11 cellular contexts compared by ENCODE assay signal in genomic region chr12:57738142-57738474, GRCh38. TPM values are rescaled to one million over a fixed set of nuclear protein-coding genes. Genes with fewer than 3 reads are reported as not detected.
DNase-seq lines count a peak whose midpoint lies in the region; ATAC-seq and TF ChIP-seq lines count a peak whose summit lies in the region.
"Had no signal": no experiment of that assay in that cellular context is flagged by ENCODE, and none has a peak within 500 bp of the region (broad histone marks: within the 10 kb centered on the region; RNA-seq: fewer than 3 reads in every experiment).

No MANE protein-coding gene starts in this region.

- H3K27me3 ChIP-seq in iPS-20b (ENCODE audit: insufficient read depth, low read length): peaks cover 100% of the 10 kb centered on the region

- peak; percentile 57 for ATAC-seq in stimulated activated memory B cell treated with anti-CD40 and anti-IgM and Interleukin-4, amounts not matched to agents 10 μg/mL and 1 μg/mL and 100 μg/mL, for 72 hours

- no peaks in the 10 kb centered on the region for H3K9me3 ChIP-seq in HEK293 (ENCODE audit: control insufficient read depth, insufficient read depth, low read depth, low read length)
- no peaks in the 10 kb centered on the region for H3K9me3 ChIP-seq in iPS-20b (ENCODE audit: insufficient read depth, low read depth, low read length)

- no peak overlapping the region; the same call in 1 of the 2 replicates for H3K27ac ChIP-seq in HEK293 (ENCODE audit: extremely low read depth, low read depth, low read length)
- peak overlapping the region; percentile 80 for H3K27ac ChIP-seq in caudate nucleus (ENCODE audit: low read depth, low read length)
- H3K27ac ChIP-seq in iPS-20b (ENCODE audit: low read length): no peak overlapping the region

- no peaks in the 10 kb centered on the region for H3K27me3 Mint-ChIP-seq in stimulated activated memory B cell treated with anti-CD40 and anti-IgM and Interleukin-4, amounts not matched to agents 10 μg/mL and 1 μg/mL and 100 μg/mL, for 72 hours
- H3K27me3 Mint-ChIP-seq: activated CD4-positive, alpha-beta T cell treated with anti-CD3 and anti-CD28 coated beads, Interleukin-2, amount 10 ng/mL, durations not matched to agents 7 days and 5 days had no signal

- H3K4me3 ChIP-seq in HEK293 (ENCODE audit: low read depth, low read length) (peak overlapping the region; percentile 37), iPS-20b (ENCODE audit: low read length) (peak overlapping the region; percentile 37; the same call in 1 of the 2 replicates)

- POLR2A ChIA-PET in HEK293 (lab: Yijun Ruan, JAX): no interaction called here

- no peak overlapping the region for H3K4me3 Mint-ChIP-seq in stimulated activated memory B cell treated with anti-CD40 and anti-IgM and Interleukin-4, amounts not matched to agents 10 μg/mL and 1 μg/mL and 100 μg/mL, for 72 hours
- H3K4me3 Mint-ChIP-seq: activated CD4-positive, alpha-beta T cell treated with anti-CD3 and anti-CD28 coated beads, Interleukin-2, amount 10 ng/mL, durations not matched to agents 7 days and 5 days had no signal

- no peaks in the 10 kb centered on the region for H3K36me3 ChIP-seq in HEK293 (ENCODE audit: control insufficient read depth in 2 of 2, insufficient read depth in 1 of 2, low read length in 2 of 2)
- H3K36me3 ChIP-seq in iPS-20b (ENCODE audit: insufficient read depth, low read depth, low read length): no peaks in the 10 kb centered on the region

- DNase-seq in caudate nucleus (lab: John Stamatoyannopoulos, UW) (no peak), RPMI8226 (no peak), RKO (ENCODE audit: low spot score) (no peak), SIG-M5 (lab: John Stamatoyannopoulos, UW) (no peak), HT-29 (ENCODE audit: low spot score) (no peak)
- DNase-seq: activated CD4-positive, alpha-beta T cell treated with anti-CD3 and anti-CD28 coated beads, Interleukin-2, amount 10 ng/mL, durations not matched to agents 7 days and 5 days; activated gamma-delta T cell treated with Interleukin-2 at 50 U/mL for 16 hours; NCI-H1048 had no signal

- no peaks in the 10 kb centered on the region for H3K9me3 Mint-ChIP-seq in stimulated activated memory B cell treated with anti-CD40 and anti-IgM and Interleukin-4, amounts not matched to agents 10 μg/mL and 1 μg/mL and 100 μg/mL, for 72 hours
- H3K9me3 Mint-ChIP-seq: activated CD4-positive, alpha-beta T cell treated with anti-CD3 and anti-CD28 coated beads, Interleukin-2, amount 10 ng/mL, durations not matched to agents 7 days and 5 days had no signal

- H3K4me1 ChIP-seq in HEK293 (ENCODE audit: control insufficient read depth, insufficient read depth, low read length) (peaks cover 6% of the 10 kb centered on the region; the same call in 1 of the 2 replicates), iPS-20b (ENCODE audit: insufficient read depth, low read length) (peaks cover 3% of the 10 kb centered on the region; the same call in 1 of the 2 replicates)

- H3K27ac Mint-ChIP-seq in stimulated activated memory B cell treated with anti-CD40 and anti-IgM and Interleukin-4, amounts not matched to agents 10 μg/mL and 1 μg/mL and 100 μg/mL, for 72 hours: no peak overlapping the region
- H3K27ac Mint-ChIP-seq: activated CD4-positive, alpha-beta T cell treated with anti-CD3 and anti-CD28 coated beads, Interleukin-2, amount 10 ng/mL, durations not matched to agents 7 days and 5 days had no signal

- CTCF ChIA-PET in HEK293 (lab: Yijun Ruan, JAX): interaction anchor here (4.5 to 4.8 kb wide), 2 partner anchors 13 to 155 kb away, joined by 35 to 55 read pairs; no protein-coding TSS in a partner anchor

- H3K9ac ChIP-seq in iPS-20b (ENCODE audit: low read depth, low read length): no peak overlapping the region

- H3K36me3 Mint-ChIP-seq in stimulated activated memory B cell treated with anti-CD40 and anti-IgM and Interleukin-4, amounts not matched to agents 10 μg/mL and 1 μg/mL and 100 μg/mL, for 72 hours: peaks cover 29% of the 10 kb centered on the region

- H3K4me1 Mint-ChIP-seq in stimulated activated memory B cell treated with anti-CD40 and anti-IgM and Interleukin-4, amounts not matched to agents 10 μg/mL and 1 μg/mL and 100 μg/mL, for 72 hours: peaks cover 48% of the 10 kb centered on the region

- no peak for TF ChIP-seq CTCF in HEK293 (tag by site-specific recombination; IDR thresholded peaks at IDR 0.05)

TF ChIP-seq in HEK293, 187 proteins besides CTCF, POLR2A, EP300 and RAD21:
- TF ChIP-seq ZNF513 (tag by site-specific recombination; IDR thresholded peaks at IDR 0.05): no peak
- TF ChIP-seq ZNF76 (tag by site-specific recombination; IDR thresholded peaks at IDR 0.05; ENCODE audit: borderline replicate concordance, low read depth): no peak
- TF ChIP-seq ZNF585B (tag by site-specific recombination; IDR thresholded peaks at IDR 0.05): no peak
- no peak for TF ChIP-seq GLI4 (tag by site-specific recombination; IDR thresholded peaks at IDR 0.05)
- no peak for TF ChIP-seq ZNF664 (tag by site-specific recombination; IDR thresholded peaks at IDR 0.05)
- no peak for TF ChIP-seq ZNF645 (tag by site-specific recombination; IDR thresholded peaks at IDR 0.05)
- TF ChIP-seq BCL6B (tag by site-specific recombination; IDR thresholded peaks at IDR 0.05): no peak
- no peak for TF ChIP-seq ZNF629 (tag by site-specific recombination; IDR thresholded peaks at IDR 0.05)
- no peak for TF ChIP-seq GFI1B (tag by site-specific recombination; IDR thresholded peaks at IDR 0.05)
- TF ChIP-seq ZBTB44 (tag by site-specific recombination; IDR thresholded peaks at IDR 0.05): no peak
- TF ChIP-seq ZNF777 (tag by site-specific recombination; IDR thresholded peaks at IDR 0.05; ENCODE audit: borderline replicate concordance): no peak
- no peak for TF ChIP-seq ZNF580 (tag by site-specific recombination; IDR thresholded peaks at IDR 0.05)
- TF ChIP-seq ZNF335 (tag by site-specific recombination; conservative IDR thresholded peaks at IDR 0.05): no peak
- TF ChIP-seq ZNF596 (tag by site-specific recombination; IDR thresholded peaks at IDR 0.05): no peak

RNA-seq across cellular contexts. Expression of gene AGAP2, which starts 0.4 kb away (rescaled TPM):
- total RNA-seq in HT-29 (2014; rRNA removed; shearing (Covaris generic)): 1.9 and 4.0 TPM in 2 replicates

RNA-seq across cellular contexts. Expression of gene TSPAN31, which starts 6.7 kb away (rescaled TPM):
- total RNA-seq in HT-29 (2014; rRNA removed; shearing (Covaris generic)): 35.0 and 42.9 TPM in 2 replicates

RNA-seq across cellular contexts. Expression of gene CDK4, which starts 14.0 kb away (rescaled TPM):
- total RNA-seq in HT-29 (2014; rRNA removed; shearing (Covaris generic)): 310 and 345 TPM in 2 replicates

RNA-seq across cellular contexts. Expression of gene MARCHF9, which starts 16.8 kb away (rescaled TPM):
- 9.4 and 12.3 TPM in 2 replicates for total RNA-seq in HT-29 (2014; rRNA removed; shearing (Covaris generic))

RNA-seq across cellular contexts. Expression of gene CYP27B1, which starts 28.8 kb away (rescaled TPM):
- total RNA-seq in HT-29 (2014; rRNA removed; shearing (Covaris generic)): 7.0 and 11.0 TPM in 2 replicates
